9 cellular contexts compared by ENCODE assay signal in genomic region chr1:29282924-29283803, GRCh38. TPM values are rescaled to one million over a fixed set of nuclear protein-coding genes. Genes with fewer than 3 reads are reported as not detected.
DNase-seq lines count a peak whose midpoint lies in the region; ATAC-seq and TF ChIP-seq lines count a peak whose summit lies in the region.
"Had no signal": no experiment of that assay in that cellular context is flagged by ENCODE, and none has a peak within 500 bp of the region (broad histone marks: within the 10 kb centered on the region; RNA-seq: fewer than 3 reads in every experiment).

No MANE protein-coding gene starts in this region.

- no peak overlapping the region for H3K27ac ChIP-seq in body of pancreas

- H3K4me1 ChIP-seq in body of pancreas: no peaks in the 10 kb centered on the region

- no peak for TF ChIP-seq POLR2A in body of pancreas (IDR thresholded peaks at IDR 0.05)

- H3K9me3 ChIP-seq in body of pancreas: no peaks in the 10 kb centered on the region

- intact Hi-C loops in body of pancreas (cut with DNase I): no loop called here

- WGBS in body of pancreas, 2 donors: 58 to 75% methylated on average over 14 to 15 of the region's 16 CpGs

- H3K4me3 ChIP-seq in body of pancreas: no peak overlapping the region

- DNase-seq in SIG-M5 treated with dmso at 0.1 percent for 504 hours (lab: John Stamatoyannopoulos, UW; ENCODE audit: unreplicated experiment): peak; percentile 66
- DNase-seq in SIG-M5 (lab: John Stamatoyannopoulos, UW): no peak
- peak; percentile 57 for DNase-seq in NCI-H1048 (lab: John Stamatoyannopoulos, UW)
- peak in 1 of 4 donors; percentile 19 for DNase-seq in body of pancreas
- DNase-seq in left lobe of liver (ENCODE audit: low spot score): peak; percentile 53

- H3K27me3 ChIP-seq in body of pancreas: no peaks in the 10 kb centered on the region

- no peaks in the 10 kb centered on the region for H3K36me3 ChIP-seq in body of pancreas (replicated peaks in 1 of 2; ENCODE audit: insufficient read depth in 1 of 2, low read depth in 2 of 2)

- no peak for TF ChIP-seq CTCF in body of pancreas (IDR thresholded peaks at IDR 0.05)

- ATAC-seq in body of pancreas: peak; percentile 45
- ATAC-seq in left lobe of liver: peak; percentile 73
- ATAC-seq in GM21360 (IDR thresholded peaks at IDR 0.05; ENCODE audit: unreplicated experiment): no peak
- ATAC-seq in HG02938 (IDR thresholded peaks at IDR 0.05; ENCODE audit: unreplicated experiment): no peak
- ATAC-seq in GM21576 (IDR thresholded peaks at IDR 0.05; ENCODE audit: unreplicated experiment): no peak

RNA-seq across cellular contexts. Expression of gene PTPRU, which starts 46.8 kb away (rescaled TPM):
- 10 to 100 TPM; 24.1 to 40.2 TPM for total RNA-seq in body of pancreas
- total RNA-seq in left lobe of liver: 19.5 TPM
- total RNA-seq: CD4-positive, CD25-positive, alpha-beta regulatory T cell had no signal

RNA-seq across cellular contexts. Expression of gene MECR, which starts 52.4 kb away (rescaled TPM):
- total RNA-seq in body of pancreas: 10 to 100 TPM; 10.6 to 30.7 TPM
- 13.7 TPM for total RNA-seq in left lobe of liver

Comparison
In these comparisons a context has a peak if more than half of its experiments do, and no peak if none do; other contexts are left out.
1. ATAC-seq: peak in body of pancreas (single experiment) and left lobe of liver (single experiment); none in GM21360 (single experiment), HG02938 (single experiment) and GM21576 (single experiment).